In genomic region chr15:74240002-74240568, GRCh38 we compare ENCODE assay signal across 8 cellular contexts. TPM values are rescaled to one million over a fixed set of nuclear protein-coding genes. Genes with fewer than 3 reads are reported as not detected.
DNase-seq lines count a peak whose midpoint lies in the region; ATAC-seq lines count a peak whose summit lies in the region.

No MANE protein-coding gene starts in this region.

- H3K4me1 ChIP-seq in HAP-1: peaks cover 16% of the 10 kb centered on the region
- H3K4me1 ChIP-seq in mesenchymal stem cell (ENCODE audit: control insufficient read depth, insufficient read depth, low read depth, low read length): peaks cover 41% of the 10 kb centered on the region

- H3K4me3 ChIP-seq in HAP-1 (no peak overlapping the region), mesenchymal stem cell (ENCODE audit: insufficient read depth in 1 of 2, low read depth in 1 of 2, low read length in 2 of 2) (no peak overlapping the region)

- H3K18ac ChIP-seq in mesenchymal stem cell (ENCODE audit: low read depth in 1 of 2, low read length in 2 of 2): no peak overlapping the region

- no peak overlapping the region for H3K9ac ChIP-seq in mesenchymal stem cell (ENCODE audit: low read length)

- in situ Hi-C loops in HAP-1 (cut with MboI; ENCODE audit: low sequenced_read_pairs): no loop called here

- no peak overlapping the region for H3K4ac ChIP-seq in mesenchymal stem cell (ENCODE audit: low read depth in 1 of 2, low read length in 2 of 2)

- no peak overlapping the region for H2BK5ac ChIP-seq in mesenchymal stem cell (ENCODE audit: low read depth, low read length, poor library complexity, severe bottlenecking)

- no peak overlapping the region for H2AFZ ChIP-seq in mesenchymal stem cell (ENCODE audit: low read depth, low read length)

- DNase-seq in HAP-1 (ENCODE audit: low spot score in 2 of 2): peak; percentile 86 to 96
- DNase-seq in NCI-H69 (lab: John Stamatoyannopoulos, UW): peak; percentile 98
- peak; percentile 74 for DNase-seq in dedifferentiated amniotic fluid mesenchymal stem cell (ENCODE audit: extremely low spot score)
- DNase-seq in mesenchymal stem cell: no peak
- no peak for DNase-seq in SK-N-DZ (ENCODE audit: low spot score)
- DNase-seq in OCI-M1 (lab: John Stamatoyannopoulos, UW): no peak

- H3K9me3 ChIP-seq in HAP-1 (no peaks in the 10 kb centered on the region), mesenchymal stem cell (ENCODE audit: control insufficient read depth, low read length) (no peaks in the 10 kb centered on the region)

- H4K8ac ChIP-seq in mesenchymal stem cell (ENCODE audit: low read length): no peak overlapping the region

- WGBS in mesenchymal stem cell: 54% methylated on average over 5 of the region's 5 CpGs

- no peak overlapping the region for H3K23ac ChIP-seq in mesenchymal stem cell (ENCODE audit: low read length in 2 of 2)

- H3K4me2 ChIP-seq in mesenchymal stem cell (ENCODE audit: low read length, poor library complexity, severe bottlenecking): no peak overlapping the region

- H2AK5ac ChIP-seq in mesenchymal stem cell (ENCODE audit: low read length, severe bottlenecking): no peak overlapping the region

- no peak for ATAC-seq in HG02678 (IDR thresholded peaks at IDR 0.05; ENCODE audit: unreplicated experiment)
- no peak for ATAC-seq in activated CD4-positive, CD25-positive, alpha-beta regulatory T cell treated with anti-CD3 and anti-CD28 coated beads, Interleukin-2, amount 50 U/mL, for 24 hours

- H3K14ac ChIP-seq in mesenchymal stem cell (ENCODE audit: low read length in 2 of 2): peak overlapping the region in 1 of 2 experiments; percentile 26

- H4K91ac ChIP-seq in mesenchymal stem cell (ENCODE audit: low read length): peak overlapping the region; percentile 40

- H3K79me1 ChIP-seq in mesenchymal stem cell (replicated peaks; ENCODE audit: low read length, poor library complexity, severe bottlenecking): no peaks in the 10 kb centered on the region

- H3K36me3 ChIP-seq in HAP-1 (replicated peaks) (no peaks in the 10 kb centered on the region), mesenchymal stem cell (ENCODE audit: control insufficient read depth in 1 of 2, insufficient read depth in 2 of 2, low read depth in 1 of 2, low read length in 2 of 2) (no peaks in the 10 kb centered on the region)

- H2BK120ac ChIP-seq in mesenchymal stem cell (ENCODE audit: low read depth, low read length): no peak overlapping the region

- peak overlapping the region in 1 of 2 experiments; percentile 29 for H2BK12ac ChIP-seq in mesenchymal stem cell (ENCODE audit: low read length in 2 of 2)

- H2BK15ac ChIP-seq in mesenchymal stem cell (ENCODE audit: low read depth, poor library complexity, severe bottlenecking): no peak overlapping the region

- H3K27ac ChIP-seq in mesenchymal stem cell (ENCODE audit: low read length, poor library complexity, severe bottlenecking): peak overlapping the region; percentile 43

- H3K27me3 ChIP-seq in HAP-1 (ENCODE audit: low read depth): no peaks in the 10 kb centered on the region
- H3K27me3 ChIP-seq in mesenchymal stem cell (ENCODE audit: control insufficient read depth in 1 of 2, insufficient read depth in 1 of 2, low read length in 2 of 2): peaks cover 7 to 8% of the 10 kb centered on the region in 2 experiments

RNA-seq across cellular contexts. Expression of gene CCDC33, which starts 4.0 kb away (rescaled TPM):
- 0.29 TPM for polyA plus RNA-seq in mesenchymal stem cell (2013, experiment 1 of 2)
- polyA plus RNA-seq in mesenchymal stem cell (2013, experiment 2 of 2): 0.40 TPM
- polyA plus RNA-seq in SK-N-DZ (2014; cell fraction: cytosol; rRNA removed): 8.5 and 8.8 TPM in 2 replicates
- polyA plus RNA-seq in SK-N-DZ (2014; cell fraction: nucleus; rRNA removed): 6.5 and 7.8 TPM in 2 replicates

RNA-seq across cellular contexts. Expression of gene STRA6, which starts 37.5 kb away (rescaled TPM):
- polyA plus RNA-seq in mesenchymal stem cell (2013, experiment 1 of 2): 13.9 TPM
- polyA plus RNA-seq in mesenchymal stem cell (2013, experiment 2 of 2): 12.6 TPM
- polyA plus RNA-seq in SK-N-DZ (2014; cell fraction: cytosol; rRNA removed): 27.5 and 44.1 TPM in 2 replicates
- 148 and 152 TPM in 2 replicates for polyA plus RNA-seq in SK-N-DZ (2014; cell fraction: nucleus; rRNA removed)

Comparison
In these comparisons a context has a peak if more than half of its experiments do, and no peak if none do; other contexts are left out.
1. DNase-seq: peak in HAP-1 (2 of 2), NCI-H69 (single experiment) and dedifferentiated amniotic fluid mesenchymal stem cell (single experiment); none in mesenchymal stem cell (single experiment), SK-N-DZ (single experiment) and OCI-M1 (single experiment).